Comparison of ENCODE assay signal across 1 cellular context in genomic region chr7:35799846-35800717, GRCh38.
TF ChIP-seq lines count a peak whose summit lies in the region.

No MANE protein-coding gene starts in this region.

TF ChIP-seq in HepG2, 621 proteins besides CTCF, POLR2A, EP300 and RAD21 (continued from another document and continues in another):
- TF ChIP-seq ZBTB49 (CRISPR knock-in tag; IDR thresholded peaks at IDR 0.05; ENCODE audit: borderline replicate concordance) (no peak), CEBPG (CRISPR knock-in tag; IDR thresholded peaks at IDR 0.05) (no peak), ZNF569 (CRISPR knock-in tag; IDR thresholded peaks at IDR 0.05; ENCODE audit: borderline replicate concordance) (no peak), MYNN (CRISPR knock-in tag; IDR thresholded peaks at IDR 0.05; ENCODE audit: low read depth) (no peak), ZNF652 (CRISPR knock-in tag; IDR thresholded peaks at IDR 0.05; ENCODE audit: borderline replicate concordance, low read depth) (no peak), ZNF782 (CRISPR knock-in tag; IDR thresholded peaks at IDR 0.05; ENCODE audit: borderline replicate concordance) (no peak), TRIM22 (IDR thresholded peaks at IDR 0.05) (no peak), ZSCAN9 (CRISPR knock-in tag; IDR thresholded peaks at IDR 0.05; ENCODE audit: borderline replicate concordance) (no peak), AGO2 (optimal IDR thresholded peaks at IDR 0.05; ENCODE audit: low read depth, low read length) (peak; percentile 77), TERF1 (CRISPR knock-in tag; IDR thresholded peaks at IDR 0.05) (no peak), ZNF251 (CRISPR knock-in tag; IDR thresholded peaks at IDR 0.05) (no peak), SAP130 (CRISPR knock-in tag; IDR thresholded peaks at IDR 0.05; ENCODE audit: low read depth) (no peak), ZSCAN20 (CRISPR knock-in tag; IDR thresholded peaks at IDR 0.05; ENCODE audit: borderline replicate concordance) (no peak), TCF12 (IDR thresholded peaks at IDR 0.05) (no peak), TCF12 (CRISPR knock-in tag; IDR thresholded peaks at IDR 0.05) (no peak), PAWR (CRISPR knock-in tag; IDR thresholded peaks at IDR 0.05; ENCODE audit: borderline replicate concordance) (no peak), MIXL1 (CRISPR knock-in tag; IDR thresholded peaks at IDR 0.05) (no peak), ZNF224 (CRISPR knock-in tag; IDR thresholded peaks at IDR 0.05) (peak; percentile 21; the same call in 1 of the 2 replicates), MTERF4 (CRISPR knock-in tag; IDR thresholded peaks at IDR 0.05) (no peak), MXI1 (IDR thresholded peaks at IDR 0.05; ENCODE audit: borderline replicate concordance, low read depth, low read length) (no peak), TRIM24 (CRISPR knock-in tag; IDR thresholded peaks at IDR 0.05) (no peak), CEBPZ (IDR thresholded peaks at IDR 0.05; ENCODE audit: low read length) (no peak), ZMYM3 (CRISPR knock-in tag; IDR thresholded peaks at IDR 0.05) (no peak), ZMAT5 (CRISPR knock-in tag; IDR thresholded peaks at IDR 0.05; ENCODE audit: borderline replicate concordance, low read depth) (no peak), ZIK1 (CRISPR knock-in tag; IDR thresholded peaks at IDR 0.05; ENCODE audit: borderline replicate concordance, low read depth) (no peak), ZNF468 (CRISPR knock-in tag; IDR thresholded peaks at IDR 0.05) (no peak), ZNF235 (CRISPR knock-in tag; IDR thresholded peaks at IDR 0.05; ENCODE audit: borderline replicate concordance) (0 out of 2 replicates have a peak, but pooled peaks have one; percentile 23), CEBPB (IDR thresholded peaks at IDR 0.05; ENCODE audit: borderline replicate concordance, low read depth, low read length) (no peak), BCL6 (CRISPR knock-in tag; IDR thresholded peaks at IDR 0.05) (no peak), FLYWCH1 (CRISPR knock-in tag; IDR thresholded peaks at IDR 0.05) (no peak), TBX2 (CRISPR knock-in tag; IDR thresholded peaks at IDR 0.05; ENCODE audit: borderline replicate concordance) (no peak), IRF9 (CRISPR knock-in tag; IDR thresholded peaks at IDR 0.05; ENCODE audit: borderline replicate concordance) (0 out of 2 replicates have a peak, but pooled peaks have one; percentile 16), NCOA2 (CRISPR knock-in tag; IDR thresholded peaks at IDR 0.05) (no peak), CENPT (CRISPR knock-in tag; IDR thresholded peaks at IDR 0.05; ENCODE audit: low read depth) (no peak), ZBTB38 (CRISPR knock-in tag; IDR thresholded peaks at IDR 0.05) (0 out of 2 replicates have a peak, but pooled peaks have one; percentile 9), ELF3 (CRISPR knock-in tag; IDR thresholded peaks at IDR 0.05) (no peak), STAG1 (CRISPR knock-in tag; IDR thresholded peaks at IDR 0.05) (no peak), ZNF83 (CRISPR knock-in tag; IDR thresholded peaks at IDR 0.05; ENCODE audit: borderline replicate concordance) (no peak), ISX (CRISPR knock-in tag; conservative IDR thresholded peaks at IDR 0.05) (no peak), ZBTB7B (CRISPR knock-in tag; IDR thresholded peaks at IDR 0.05) (peak; percentile 55; the same call in 1 of the 2 replicates), PAF1 (CRISPR knock-in tag; IDR thresholded peaks at IDR 0.05) (no peak), KIAA2018 (CRISPR knock-in tag; IDR thresholded peaks at IDR 0.05; ENCODE audit: borderline replicate concordance) (no peak), AKAP8 (CRISPR knock-in tag; IDR thresholded peaks at IDR 0.05) (no peak), ZNF615 (CRISPR knock-in tag; IDR thresholded peaks at IDR 0.05; ENCODE audit: borderline replicate concordance) (no peak), RXRA (CRISPR knock-in tag; IDR thresholded peaks at IDR 0.05) (no peak), ZNF276 (CRISPR knock-in tag; IDR thresholded peaks at IDR 0.05; ENCODE audit: low read depth) (no peak)
